30 cellular contexts compared by ENCODE assay signal in the genomic region with DNA sequence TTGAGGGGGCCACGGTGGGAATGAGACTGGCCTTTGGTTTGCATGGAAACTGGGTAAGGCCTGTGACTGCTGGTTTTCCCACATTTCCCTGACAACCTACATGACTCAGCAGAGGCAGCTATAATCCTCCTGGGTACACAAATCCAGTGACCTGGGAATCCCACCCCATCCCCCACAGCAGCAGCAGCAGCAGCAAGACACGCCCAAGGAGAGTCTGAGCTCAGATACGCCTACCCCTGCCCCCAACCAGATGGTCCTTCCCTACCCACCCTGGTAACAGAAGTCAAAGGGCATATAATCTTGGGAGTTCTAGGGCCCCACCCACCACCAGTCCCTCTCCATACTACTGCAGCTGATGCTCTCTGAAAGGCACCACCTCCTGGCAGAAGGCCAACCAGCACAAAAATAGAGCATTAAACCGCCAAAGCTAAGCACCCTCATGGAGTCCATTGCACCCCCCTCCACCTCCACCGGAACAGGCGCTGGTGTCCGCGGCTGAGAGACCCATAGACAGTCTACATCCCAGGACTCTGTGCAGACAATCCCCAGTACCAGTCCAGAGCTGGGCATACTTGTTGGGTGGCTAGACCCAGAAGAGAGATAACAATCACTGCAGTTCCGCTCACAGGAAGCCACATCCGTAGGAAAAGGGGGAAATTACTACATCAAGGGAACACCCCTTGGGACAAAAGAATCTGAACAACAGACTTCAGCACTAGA.
DNase-seq lines count a peak whose midpoint lies in the region; FAIRE-seq and TF ChIP-seq lines count a peak whose summit lies in the region.
"Had no signal": no experiment of that assay in that cellular context is flagged by ENCODE, and none has a peak within 500 bp of the region (broad histone marks: within the 10 kb centered on the region; RNA-seq: fewer than 3 reads in every experiment).

No MANE protein-coding gene starts in this region.

- no peak overlapping the region for H3K4me3 ChIP-seq in subcutaneous abdominal adipose tissue (ENCODE audit: low read depth in 1 of 5, low read length in 5 of 5)
- H3K4me3 ChIP-seq: cardiac muscle cell, dorsolateral prefrontal cortex, lung, thyroid gland had no signal

- peaks cover 28% of the 10 kb centered on the region for H3K4me1 Mint-ChIP-seq in glutamatergic neuron (ENCODE audit: low read depth, unreplicated experiment)
- H3K4me1 Mint-ChIP-seq: B cell had no signal

- peaks cover 4% of the 10 kb centered on the region for H3K9me3 Mint-ChIP-seq in glutamatergic neuron (ENCODE audit: unreplicated experiment)

- no peak for FAIRE-seq in frontal cortex (lab: Jason Lieb, UNC)
- FAIRE-seq: HepG2, islet of Langerhans had no signal

- peak overlapping the region; percentile 76 for H3K27ac Mint-ChIP-seq in glutamatergic neuron (ENCODE audit: unreplicated experiment)
- H3K27ac Mint-ChIP-seq: activated naive CD4-positive, alpha-beta T cell treated with anti-CD3 and anti-CD28 coated beads for 36 hours; activated T-cell treated with anti-CD3 and anti-CD28 coated beads, Interleukin-2, amount 50 U/mL, for 72 hours; B cell had no signal

- H3K27me3 Mint-ChIP-seq in glutamatergic neuron (ENCODE audit: unreplicated experiment) = no peaks in the 10 kb centered on the region
- H3K27me3 Mint-ChIP-seq: B cell had no signal

- peaks cover 0 to 14% (median 14%) of the 10 kb centered on the region in 5 donors for H3K4me1 ChIP-seq in subcutaneous abdominal adipose tissue (ENCODE audit: control insufficient read depth in 5 of 5, insufficient read depth in 5 of 5, low read length in 5 of 5)
- H3K4me1 ChIP-seq: thyroid gland had no signal

- DNase-seq in NCI-H748 (lab: John Stamatoyannopoulos, UW; ENCODE audit: unreplicated experiment) (peak; percentile 39), NCI-H748 treated with DMSO at 0.1 percent for 48 hours (lab: John Stamatoyannopoulos, UW) (no peak), SHP77 (lab: John Stamatoyannopoulos, UW) (peak; percentile 67 to 83), glutamatergic neuron (peak; percentile 72), SKM-1 (lab: John Stamatoyannopoulos, UW; ENCODE audit: unreplicated experiment) (no peak), amygdala (lab: John Stamatoyannopoulos, UW) (no peak), frontal cortex (ENCODE audit: low spot score in 2 of 2) (no peak)
- DNase-seq: 8988T; activated CD4-positive, alpha-beta T cell treated with anti-CD3 and anti-CD28 coated beads for 1 hour; activated CD8-positive, alpha-beta memory T cell treated with anti-CD3 and anti-CD28 coated beads for 24 hours; activated naive CD4-positive, alpha-beta T cell treated with anti-CD3 and anti-CD28 coated beads for 36 hours; activated T-cell treated with anti-CD3 and anti-CD28 coated beads, Interleukin-2, amount 50 U/mL, for 72 hours; COR-L47; dorsolateral prefrontal cortex; GOT3; hypothalamus; NCI-H1105; NCI-H2081 treated with DMSO at 0.1 percent for 48 hours; NCI-H510A; nucleus accumbens; stimulated activated CD4-positive, alpha-beta T cell treated with anti-CD3 and anti-CD28 coated beads, Interleukin-4, amount 100 ng/mL, for 1 hour; stimulated activated naive CD8-positive, alpha-beta T cell treated with anti-CD3 and anti-CD28 coated beads, Interleukin-15, Interleukin-2, amounts not matched to agents 100 U/mL and 50 U/mL, for 24 hours; thyroid gland had no signal

- peak overlapping the region; percentile 40 for H3K4me3 Mint-ChIP-seq in glutamatergic neuron (ENCODE audit: unreplicated experiment)
- H3K4me3 Mint-ChIP-seq: activated naive CD4-positive, alpha-beta T cell treated with anti-CD3 and anti-CD28 coated beads for 36 hours; activated T-cell treated with anti-CD3 and anti-CD28 coated beads, Interleukin-2, amount 50 U/mL, for 72 hours; B cell had no signal

- H3K9me3 ChIP-seq in subcutaneous abdominal adipose tissue (ENCODE audit: control insufficient read depth in 5 of 5, low read length in 5 of 5) = no peaks in the 10 kb centered on the region
- H3K9me3 ChIP-seq: thyroid gland had no signal

- no peaks in the 10 kb centered on the region for H3K36me3 ChIP-seq in subcutaneous abdominal adipose tissue (ENCODE audit: control insufficient read depth in 5 of 5, insufficient read depth in 5 of 5, low read length in 5 of 5)
- H3K36me3 ChIP-seq: cardiac muscle cell, thyroid gland had no signal

- no peaks in the 10 kb centered on the region for H3K27me3 ChIP-seq in subcutaneous abdominal adipose tissue (ENCODE audit: control insufficient read depth in 5 of 5, insufficient read depth in 4 of 5, low read length in 5 of 5)
- H3K27me3 ChIP-seq: cardiac muscle cell, dorsolateral prefrontal cortex, thyroid gland had no signal

- TF ChIP-seq CTCF in glutamatergic neuron (IDR thresholded peaks at IDR 0.05; ENCODE audit: partially characterized antibody, unreplicated experiment) = no peak

- no peak overlapping the region for H3K9ac ChIP-seq in subcutaneous abdominal adipose tissue (ENCODE audit: low read length in 5 of 5)

- H3K36me3 Mint-ChIP-seq in glutamatergic neuron (ENCODE audit: unreplicated experiment) = no peaks in the 10 kb centered on the region

- H3K27ac ChIP-seq in subcutaneous abdominal adipose tissue (ENCODE audit: low read depth, low read length) = peak overlapping the region; percentile 37
- H3K27ac ChIP-seq: cardiac muscle cell, dorsolateral prefrontal cortex, epithelial cell of prostate, thyroid gland had no signal

Comparison
In these comparisons a context has a peak if more than half of its experiments do, and no peak if none do; other contexts are left out.
1. DNase-seq: peak in NCI-H748 (single experiment), SHP77 (2 of 2) and glutamatergic neuron (single experiment); none in NCI-H748 treated with DMSO at 0.1 percent for 48 hours (single experiment), SKM-1 (single experiment), amygdala (0 of 56) and frontal cortex (0 of 2).